17 cellular contexts compared by ENCODE assay signal in genomic region chr1:16719571-16720402, GRCh38. TPM values are rescaled to one million over a fixed set of nuclear protein-coding genes. Genes with fewer than 3 reads are reported as not detected.
DNase-seq lines count a peak whose midpoint lies in the region; ATAC-seq, FAIRE-seq and TF ChIP-seq lines count a peak whose summit lies in the region.
"Had no signal": no experiment of that assay in that cellular context is flagged by ENCODE, and none has a peak within 500 bp of the region (broad histone marks: within the 10 kb centered on the region; RNA-seq: fewer than 3 reads in every experiment).

No MANE protein-coding gene starts in this region.

- intact Hi-C loops in kidney (cut with DNase I) (no loop called here), transverse colon (cut with DNase I; ENCODE audit: low total_unique reads) (no loop called here)

- H3K27me3 Mint-ChIP-seq in activated T-cell treated with anti-CD3 and anti-CD28 coated beads, Interleukin-2, amount 50 U/mL, for 24 hours, result peaks cover 53% of the 10 kb centered on the region
- peaks cover 41% of the 10 kb centered on the region for H3K27me3 Mint-ChIP-seq in activated T-cell treated with anti-CD3 and anti-CD28 coated beads, Interleukin-2, amount 50 U/mL, for 72 hours (ENCODE audit: low read depth)

- no peak for TF ChIP-seq EP300 in transverse colon (IDR thresholded peaks at IDR 0.05; ENCODE audit: low read depth)

- FAIRE-seq in kidney (lab: Jason Lieb, UNC), result no peak
- FAIRE-seq: GM12891, GM19239 had no signal

- H3K36me3 ChIP-seq in Peyer's patch (no peaks in the 10 kb centered on the region), kidney (ENCODE audit: control insufficient read depth in 1 of 2, insufficient read depth in 2 of 2, low read length in 2 of 2) (no peaks in the 10 kb centered on the region), transverse colon (no peaks in the 10 kb centered on the region)
- H3K36me3 ChIP-seq: MG63, tibial artery had no signal

- no peak overlapping the region for H3K4me3 Mint-ChIP-seq in activated T-cell treated with anti-CD3 and anti-CD28 coated beads, Interleukin-2, amount 50 U/mL, for 24 hours
- no peak overlapping the region for H3K4me3 Mint-ChIP-seq in activated T-cell treated with anti-CD3 and anti-CD28 coated beads, Interleukin-2, amount 50 U/mL, for 72 hours
- H3K4me3 Mint-ChIP-seq: brain, nephron progenitor cell had no signal

- DNase-seq in activated T-cell treated with anti-CD3 and anti-CD28 coated beads, Interleukin-2, amount 50 U/mL, for 24 hours, result peak; percentile 31
- no peak for DNase-seq in activated T-cell treated with anti-CD3 and anti-CD28 coated beads, Interleukin-2, amount 50 U/mL, for 72 hours
- DNase-seq in Peyer's patch (peak; percentile 17 to 57 (median 48)), kidney (peak; percentile 79), transverse colon (peak; percentile 12), NOMO-1 treated with dmso at 0.1 percent for 144 hours (lab: John Stamatoyannopoulos, UW; ENCODE audit: unreplicated experiment) (no peak)
- DNase-seq: activated gamma-delta T cell, DMS53, MG63, nephron progenitor cell had no signal

- 73 to 89% methylated on average over 3 to 18 of the region's 18 CpGs for WGBS in transverse colon (ENCODE audit: low coverage in 1 of 2), 2 donors

- H3K9me3 ChIP-seq in Peyer's patch (no peaks in the 10 kb centered on the region), kidney (ENCODE audit: control insufficient read depth in 1 of 2, low read length in 2 of 2) (no peaks in the 10 kb centered on the region), transverse colon (no peaks in the 10 kb centered on the region)
- H3K9me3 ChIP-seq: MG63, tibial artery had no signal

- in situ Hi-C loops in transverse colon (cut with MboI; ENCODE audit: low pct_ligation_motif_present in 1 of 4, low pct_unique_long_range_greater_than_20kb in 1 of 4, low sequenced_read_pairs in 3 of 4), result loop anchor here in 1 of 4 donors (10.0 kb wide), 3 partner anchors 85 to 205 kb away; partner anchors contain the start of gene CROCC

- no peaks in the 10 kb centered on the region for H3K36me3 Mint-ChIP-seq in activated T-cell treated with anti-CD3 and anti-CD28 coated beads, Interleukin-2, amount 50 U/mL, for 24 hours (ENCODE audit: low read depth)
- H3K36me3 Mint-ChIP-seq in activated T-cell treated with anti-CD3 and anti-CD28 coated beads, Interleukin-2, amount 50 U/mL, for 72 hours (ENCODE audit: insufficient read depth in 2 of 2), result no peaks in the 10 kb centered on the region
- H3K36me3 Mint-ChIP-seq: brain had no signal

- no peak for ATAC-seq in activated T-cell treated with anti-CD3 and anti-CD28 coated beads, Interleukin-2, amount 50 U/mL, for 72 hours (replicated peaks in 1 of 2)
- ATAC-seq in GM19455 (IDR thresholded peaks at IDR 0.05; ENCODE audit: unreplicated experiment), result no peak
- ATAC-seq in GM19395 (IDR thresholded peaks at IDR 0.05; ENCODE audit: unreplicated experiment), result no peak

- H3K9ac ChIP-seq in kidney (ENCODE audit: low read length in 2 of 2), result no peak overlapping the region

- H3K27ac ChIP-seq in Peyer's patch, result no peak overlapping the region
- no peak overlapping the region for H3K27ac ChIP-seq in kidney (ENCODE audit: low read depth in 2 of 2, low read length in 2 of 2)
- no peak overlapping the region for H3K27ac ChIP-seq in transverse colon
- H3K27ac ChIP-seq: HL-60, tibial artery had no signal

- H3K27ac Mint-ChIP-seq in activated T-cell treated with anti-CD3 and anti-CD28 coated beads, Interleukin-2, amount 50 U/mL, for 24 hours, result no peak overlapping the region
- no peak overlapping the region for H3K27ac Mint-ChIP-seq in activated T-cell treated with anti-CD3 and anti-CD28 coated beads, Interleukin-2, amount 50 U/mL, for 72 hours

- no peak for TF ChIP-seq POLR2A in Peyer's patch (IDR thresholded peaks at IDR 0.05)
- no peak for TF ChIP-seq POLR2A in transverse colon (IDR thresholded peaks at IDR 0.05)

- H3K27me3 ChIP-seq in Peyer's patch (no peaks in the 10 kb centered on the region), transverse colon (peaks cover 19% of the 10 kb centered on the region)
- H3K27me3 ChIP-seq: MG63 had no signal

- no peaks in the 10 kb centered on the region for H3K9me3 Mint-ChIP-seq in activated T-cell treated with anti-CD3 and anti-CD28 coated beads, Interleukin-2, amount 50 U/mL, for 24 hours
- H3K9me3 Mint-ChIP-seq in activated T-cell treated with anti-CD3 and anti-CD28 coated beads, Interleukin-2, amount 50 U/mL, for 72 hours, result no peaks in the 10 kb centered on the region
- H3K9me3 Mint-ChIP-seq: nephron progenitor cell had no signal

- H3K4me1 ChIP-seq in Peyer's patch (no peaks in the 10 kb centered on the region), kidney (ENCODE audit: control insufficient read depth in 1 of 2, insufficient read depth in 1 of 2, low read depth in 1 of 2, low read length in 2 of 2) (peaks cover 13 to 15% of the 10 kb centered on the region in 2 donors), transverse colon (no peaks in the 10 kb centered on the region)
- H3K4me1 ChIP-seq: tibial artery had no signal

- no peaks in the 10 kb centered on the region for H3K4me1 Mint-ChIP-seq in activated T-cell treated with anti-CD3 and anti-CD28 coated beads, Interleukin-2, amount 50 U/mL, for 24 hours (ENCODE audit: low read depth)
- H3K4me1 Mint-ChIP-seq in activated T-cell treated with anti-CD3 and anti-CD28 coated beads, Interleukin-2, amount 50 U/mL, for 72 hours (ENCODE audit: low read depth), result no peaks in the 10 kb centered on the region

- H3K4me3 ChIP-seq in Peyer's patch (no peak overlapping the region), kidney (ENCODE audit: low read length in 2 of 2) (no peak overlapping the region), transverse colon (no peak overlapping the region)
- H3K4me3 ChIP-seq: MG63, tibial artery had no signal

- TF ChIP-seq CTCF in Peyer's patch (IDR thresholded peaks at IDR 0.05) (no peak), kidney (IDR thresholded peaks at IDR 0.05; ENCODE audit: borderline replicate concordance, extremely low read depth, insufficient read depth) (no peak), transverse colon (IDR thresholded peaks at IDR 0.05) (no peak)

RNA-seq across cellular contexts. Expression of gene RNU1-4, which starts 20.5 kb away (rescaled TPM):
- 1,000 to 10,000 TPM; 1,100 to 1,278 TPM for total RNA-seq in activated T-cell treated with anti-CD3 and anti-CD28 coated beads, Interleukin-2, amount 50 U/mL, for 72 hours
- total RNA-seq in Peyer's patch, result under 1 TPM; under 0.01 TPM
- 8,605 TPM for total RNA-seq in kidney
- polyA plus RNA-seq in kidney (ENCODE audit: insufficient read depth, low read depth, low replicate concordance), result 26.8 TPM
- total RNA-seq in transverse colon, result under 1 TPM in 3 of 4 donors, not detected in 1; under 0.01 TPM

RNA-seq across cellular contexts. Expression of gene RNU1-3, which starts 53.0 kb away (rescaled TPM):
- 1,000 to 10,000 TPM; 1,100 to 1,278 TPM for total RNA-seq in activated T-cell treated with anti-CD3 and anti-CD28 coated beads, Interleukin-2, amount 50 U/mL, for 72 hours
- under 1 TPM; under 0.01 TPM for total RNA-seq in Peyer's patch
- total RNA-seq in kidney, result 8,605 TPM
- 26.8 TPM for polyA plus RNA-seq in kidney (ENCODE audit: insufficient read depth, low read depth, low replicate concordance)
- under 1 TPM in 3 of 4 donors, not detected in 1; under 0.01 TPM for total RNA-seq in transverse colon

Comparison
In these comparisons a context has a peak if more than half of its experiments do, and no peak if none do; other contexts are left out.
1. DNase-seq: peak in activated T-cell treated with anti-CD3 and anti-CD28 coated beads, Interleukin-2, amount 50 U/mL, for 24 hours (single experiment), Peyer's patch (3 of 3), kidney (single experiment) and transverse colon (single experiment); none in activated T-cell treated with anti-CD3 and anti-CD28 coated beads, Interleukin-2, amount 50 U/mL, for 72 hours (0 of 2) and NOMO-1 treated with dmso at 0.1 percent for 144 hours (single experiment).
2. RNA of gene RNU1-4, which starts 20.5 kb away (total RNA-seq): 8,605 TPM in kidney (single experiment) and 1,100 to 1,278 TPM in activated T-cell treated with anti-CD3 and anti-CD28 coated beads, Interleukin-2, amount 50 U/mL, for 72 hours; under 0.01 TPM in Peyer's patch and under 0.01 TPM in transverse colon; every median in the first group is over 1,000 times any median in the second.
3. RNA of gene RNU1-3, which starts 53.0 kb away (total RNA-seq): 8,605 TPM in kidney (single experiment) and 1,100 to 1,278 TPM in activated T-cell treated with anti-CD3 and anti-CD28 coated beads, Interleukin-2, amount 50 U/mL, for 72 hours; under 0.01 TPM in Peyer's patch and under 0.01 TPM in transverse colon; every median in the first group is over 1,000 times any median in the second.